Comparison of ENCODE assay signal across 8 cellular contexts in genomic region chr2:110384121-110385119, GRCh38.
A peak's percentile ranks its signal among the peaks of the same experiment; 100 is the strongest.
DNase-seq lines count a peak whose midpoint lies in the region; ATAC-seq, FAIRE-seq and TF ChIP-seq lines count a peak whose summit lies in the region.
"Not testable (repeated sequence)": the region's sequence is repeated elsewhere in the genome, so short reads cannot be mapped to it uniquely, and the experiment has no call there.

No MANE protein-coding gene starts in this region.

- peak; percentile 67 for FAIRE-seq in urothelium cell line (lab: Jason Lieb, UNC)

- intact Hi-C loops in heart right ventricle (cut with DNase I); right lobe of liver (cut with DNase I); sciatic nerve (cut with DNase I): not testable (repeated sequence)

- not testable (repeated sequence) for TF ChIP-seq CTCF in RWPE2 (IDR thresholded peaks at IDR 0.05; ENCODE audit: poor library complexity, severe bottlenecking); heart right ventricle (IDR thresholded peaks at IDR 0.05); right lobe of liver (IDR thresholded peaks at IDR 0.05)

- not testable (repeated sequence) for H3K4me1 Mint-ChIP-seq in activated CD8-positive, alpha-beta memory T cell treated with anti-CD3 and anti-CD28 coated beads, Interleukin-2, amount 10 ng/mL, durations not matched to agents 7 days and 5 days; central memory CD8-positive, alpha-beta T cell

- H3K27me3 ChIP-seq in RWPE2 (ENCODE audit: insufficient read depth, poor library complexity, severe bottlenecking); heart right ventricle; right lobe of liver: not testable (repeated sequence)

- ATAC-seq in GM21825 (IDR thresholded peaks at IDR 0.05; ENCODE audit: unreplicated experiment) (peak; percentile 18), RWPE2 (ENCODE audit: low read depth) (peak; percentile 75), heart right ventricle (peak; percentile 76 to 89 (median 83)), right lobe of liver (peak; percentile 78 to 82 (median 80)), sciatic nerve (peak; percentile 85)
- peak; percentile 45 for ATAC-seq in activated CD8-positive, alpha-beta memory T cell treated with anti-CD3 and anti-CD28 coated beads, Interleukin-2, amount 10 ng/mL, durations not matched to agents 7 days and 5 days
- peak; percentile 20 for ATAC-seq in central memory CD8-positive, alpha-beta T cell (replicated peaks; ENCODE audit: extremely low read depth, poor library complexity, severe bottlenecking)

- H3K4me3 ChIP-seq in RWPE2 (ENCODE audit: severe bottlenecking); heart right ventricle; right lobe of liver: not testable (repeated sequence)

- not testable (repeated sequence) for H3K4me3 Mint-ChIP-seq in activated CD8-positive, alpha-beta memory T cell treated with anti-CD3 and anti-CD28 coated beads, Interleukin-2, amount 10 ng/mL, durations not matched to agents 7 days and 5 days; central memory CD8-positive, alpha-beta T cell

- TF ChIP-seq POLR2A in right lobe of liver (IDR thresholded peaks at IDR 0.05), result not testable (repeated sequence)

- H3K9me3 Mint-ChIP-seq in activated CD8-positive, alpha-beta memory T cell treated with anti-CD3 and anti-CD28 coated beads, Interleukin-2, amount 10 ng/mL, durations not matched to agents 7 days and 5 days (ENCODE audit: low read depth); central memory CD8-positive, alpha-beta T cell: not testable (repeated sequence)

- not testable (repeated sequence) for H3K9me3 ChIP-seq in RWPE2 (ENCODE audit: severe bottlenecking); heart right ventricle; right lobe of liver

- not testable (repeated sequence) for H3K27me3 Mint-ChIP-seq in activated CD8-positive, alpha-beta memory T cell treated with anti-CD3 and anti-CD28 coated beads, Interleukin-2, amount 10 ng/mL, durations not matched to agents 7 days and 5 days; central memory CD8-positive, alpha-beta T cell

- not testable (repeated sequence) for H3K27ac Mint-ChIP-seq in activated CD8-positive, alpha-beta memory T cell treated with anti-CD3 and anti-CD28 coated beads, Interleukin-2, amount 10 ng/mL, durations not matched to agents 7 days and 5 days; central memory CD8-positive, alpha-beta T cell (ENCODE audit: low read depth)

- not testable (repeated sequence) for H3K36me3 ChIP-seq in RWPE2 (ENCODE audit: low read depth); heart right ventricle; right lobe of liver

- not testable (repeated sequence) for H3K36me3 Mint-ChIP-seq in activated CD8-positive, alpha-beta memory T cell treated with anti-CD3 and anti-CD28 coated beads, Interleukin-2, amount 10 ng/mL, durations not matched to agents 7 days and 5 days; central memory CD8-positive, alpha-beta T cell (ENCODE audit: insufficient read depth)

- no CpG with 5 or more reads among the region's 63 CpGs for WGBS in heart right ventricle, 2 donors
- WGBS in right lobe of liver (ENCODE audit: insufficient coverage, low coverage, low lambda C conversion rate, missing lambda C conversion rate), result no CpG with 5 or more reads among the region's 63 CpGs

- not testable (repeated sequence) for DNase-seq in RWPE2 (ENCODE audit: low spot score); activated CD8-positive, alpha-beta memory T cell treated with anti-CD3 and anti-CD28 coated beads, Interleukin-2, amount 10 ng/mL, durations not matched to agents 7 days and 5 days; central memory CD8-positive, alpha-beta T cell (ENCODE audit: low spot score in 2 of 2); heart right ventricle; right lobe of liver; sciatic nerve (ENCODE audit: low spot score); urothelium cell line (ENCODE audit: low spot score)

- not testable (repeated sequence) for H3K4me1 ChIP-seq in RWPE2 (ENCODE audit: insufficient read depth, poor library complexity, severe bottlenecking); heart right ventricle; right lobe of liver

- not testable (repeated sequence) for H3K27ac ChIP-seq in RWPE2 (ENCODE audit: poor library complexity, severe bottlenecking); heart right ventricle; right lobe of liver

- CTCF ChIA-PET in activated CD8-positive, alpha-beta memory T cell treated with anti-CD3 and anti-CD28 coated beads, Interleukin-2, amount 10 ng/mL, durations not matched to agents 7 days and 5 days (lab: Charles Lee), result not testable (repeated sequence)

Comparison
In these comparisons a context has a peak if more than half of its experiments do, and no peak if none do; other contexts are left out.
1. ATAC-seq: peak in every context shown above with its lines; median percentile 85 in sciatic nerve; 83 in heart right ventricle; 80 in right lobe of liver; 75 in RWPE2; 45 in activated CD8-positive, alpha-beta memory T cell treated with anti-CD3 and anti-CD28 coated beads, Interleukin-2, amount 10 ng/mL, durations not matched to agents 7 days and 5 days; 20 in central memory CD8-positive, alpha-beta T cell; 18 in GM21825.